In genomic region chr1:145964328-145965118, GRCh38 we compare ENCODE assay signal across 8 cellular contexts. TPM values are rescaled to one million over a fixed set of nuclear protein-coding genes. Genes with fewer than 3 reads are reported as not detected.
DNase-seq lines count a peak whose midpoint lies in the region; ATAC-seq, FAIRE-seq and TF ChIP-seq lines count a peak whose summit lies in the region.

ANKRD34A (minus strand) TSS chr1:145964575; CDS start chr1:145961759, 2,816 bp downstream.
POLR3GL (plus strand) TSS chr1:145964690; CDS start chr1:145974866, 10,176 bp downstream.

- peak within 1 kb of the TSS; percentile 8 to 43 for H3K4me3 ChIP-seq in body of pancreas
- H3K4me3 ChIP-seq in iPS-15b (ENCODE audit: low read depth, low read length), result peak within 1 kb of the TSS; percentile 88
- H3K4me3 ChIP-seq in skeletal muscle cell (ENCODE audit: low read depth, low read length), result peak within 1 kb of the TSS; percentile 74

- H3K36me3 ChIP-seq in body of pancreas (replicated peaks in 1 of 2; ENCODE audit: insufficient read depth in 1 of 2, low read depth in 2 of 2) (no peaks in the 10 kb centered on the region), iPS-15b (ENCODE audit: control insufficient read depth, insufficient read depth, low read length) (no peaks in the 10 kb centered on the region)

- DNase-seq in A172 (ENCODE audit: low spot score) (peak; percentile 96), NCI-H2107 (lab: John Stamatoyannopoulos, UW) (peak; percentile 92), body of pancreas (peak; percentile 95 to 98 (median 97)), skeletal muscle cell (ENCODE audit: low read depth) (peak; percentile 71)

- peak in 1 of 7 experiments; percentile 20 for TF ChIP-seq CTCF in body of pancreas (IDR thresholded peaks at IDR 0.05)

- H3K9ac ChIP-seq in iPS-15b (ENCODE audit: low read depth, low read length), result no peak within 1 kb of the TSS

- FAIRE-seq in TTC549 (lab: Jason Lieb, UNC), result peak; percentile 99

- H3K27me3 ChIP-seq in body of pancreas, result no peaks in the 10 kb centered on the region
- peaks cover 39% of the 10 kb centered on the region for H3K27me3 ChIP-seq in iPS-15b (ENCODE audit: control insufficient read depth, insufficient read depth, low read length)

- ATAC-seq in GM18519 (IDR thresholded peaks at IDR 0.05; ENCODE audit: low FRiP score, unreplicated experiment), result peak; percentile 59
- peak; percentile 86 for ATAC-seq in HG03045 (IDR thresholded peaks at IDR 0.05; ENCODE audit: unreplicated experiment)
- ATAC-seq in body of pancreas, result peak; percentile 95

- 1% methylated on average over 22 to 37 of the region's 37 CpGs for WGBS in body of pancreas, 2 donors

- H3K9me3 ChIP-seq in body of pancreas (no peaks in the 10 kb centered on the region), iPS-15b (ENCODE audit: control insufficient read depth, insufficient read depth, low read length) (no peaks in the 10 kb centered on the region)

- intact Hi-C loops in body of pancreas (cut with DNase I), result no loop called here

- peak; percentile 69 to 91 (median 89) for TF ChIP-seq POLR2A in body of pancreas (IDR thresholded peaks at IDR 0.05)

- H3K27ac ChIP-seq in body of pancreas, result peak within 1 kb of the TSS; percentile 63 to 92 (median 89)

- H3K4me1 ChIP-seq in body of pancreas, result peaks cover 45% of the 10 kb centered on the region
- H3K4me1 ChIP-seq in iPS-15b (ENCODE audit: control insufficient read depth, insufficient read depth, low read length), result peaks cover 10% of the 10 kb centered on the region

RNA-seq across cellular contexts. Expression of gene ANKRD34A, which starts in this region (rescaled TPM):
- 2.4 and 2.5 TPM in 2 replicates for total RNA-seq in A172 (2014; rRNA removed; shearing (Covaris generic))
- total RNA-seq in body of pancreas, result under 1 TPM in 1 of 2 donors, not detected in 1; 0.66 TPM

RNA-seq across cellular contexts. Expression of gene POLR3GL, which starts in this region (rescaled TPM):
- 21.0 and 24.0 TPM in 2 replicates for total RNA-seq in A172 (2014; rRNA removed; shearing (Covaris generic))
- total RNA-seq in body of pancreas, result 1 to 10 TPM; 7.8 to 8.6 TPM

Comparison
In these comparisons a context has a peak if more than half of its experiments do, and no peak if none do; other contexts are left out.
1. Peak in every context shown above with its lines: DNase-seq, ATAC-seq, H3K4me3 ChIP-seq and H3K27ac ChIP-seq.
2. H3K4me3 ChIP-seq: peak in every context shown above with its lines; median percentile 88 in iPS-15b; 74 in skeletal muscle cell; 26 in body of pancreas.